ENCODE assay signal across 8 cellular contexts in the genomic region with DNA sequence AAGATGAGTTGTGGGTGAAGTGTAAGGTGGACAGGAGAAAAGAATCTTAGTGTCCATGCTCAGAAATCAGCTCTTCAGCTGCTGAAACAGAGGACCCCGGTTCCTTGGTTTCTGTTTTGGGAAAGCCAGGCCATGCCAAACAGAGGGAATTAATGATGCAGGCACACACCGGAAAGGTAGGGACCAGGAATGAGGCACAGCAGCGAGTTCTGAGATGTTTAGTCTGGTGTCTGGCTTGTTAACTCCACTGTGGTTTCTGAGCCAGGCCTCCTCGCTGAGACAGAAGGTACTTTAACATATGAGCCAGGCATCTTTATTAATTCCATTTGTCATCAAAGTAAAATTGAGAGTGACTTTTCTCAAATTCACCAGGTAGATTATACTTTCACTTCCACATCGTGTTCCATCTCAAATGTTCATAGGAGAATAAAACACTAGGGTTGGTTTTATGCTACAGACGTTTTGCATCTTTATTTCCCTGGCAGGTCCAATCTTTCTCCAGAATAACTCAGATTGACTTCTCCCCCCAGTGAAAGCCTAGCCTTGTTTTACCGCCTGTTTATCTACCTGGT. TPM values are rescaled to one million over a fixed set of nuclear protein-coding genes. Genes with fewer than 3 reads are reported as not detected.
DNase-seq lines count a peak whose midpoint lies in the region; ATAC-seq and TF ChIP-seq lines count a peak whose summit lies in the region.

No MANE protein-coding gene starts in this region.

- no peaks in the 10 kb centered on the region for H3F3A ChIP-seq in Loucy (ENCODE audit: low read depth)

- H3K9me2 ChIP-seq in Loucy (replicated peaks; ENCODE audit: low read depth, low read length): no peaks in the 10 kb centered on the region

- H3K4me3 Mint-ChIP-seq in activated naive CD8-positive, alpha-beta T cell treated with anti-CD3 and anti-CD28 coated beads, Interleukin-2, amount 50 U/mL, for 24 hours: peak overlapping the region; percentile 90
- peak overlapping the region; percentile 87 for H3K4me3 Mint-ChIP-seq in mesothelial cell of epicardium

- peak overlapping the region; percentile 75 for H3K9ac ChIP-seq in Loucy (ENCODE audit: low read depth, low read length, poor library complexity, severe bottlenecking)

- H3K4me1 Mint-ChIP-seq in activated naive CD8-positive, alpha-beta T cell treated with anti-CD3 and anti-CD28 coated beads, Interleukin-2, amount 50 U/mL, for 24 hours: peaks cover 64% of the 10 kb centered on the region
- H3K4me1 Mint-ChIP-seq in mesothelial cell of epicardium: peaks cover 21% of the 10 kb centered on the region

- H3K27ac ChIP-seq in AG04450 (ENCODE audit: low read depth, low read length) (peak overlapping the region; percentile 66), temporal lobe (ENCODE audit: low read depth, low read length) (peak overlapping the region; percentile 86)

- H3K4me3 ChIP-seq in AG04450 (ENCODE audit: low read depth, low read length) (peak overlapping the region; percentile 80), Loucy (ENCODE audit: low read length, poor library complexity, severe bottlenecking) (peak overlapping the region; percentile 73)

- H3K27me3 Mint-ChIP-seq in activated naive CD8-positive, alpha-beta T cell treated with anti-CD3 and anti-CD28 coated beads, Interleukin-2, amount 50 U/mL, for 24 hours: no peaks in the 10 kb centered on the region
- no peaks in the 10 kb centered on the region for H3K27me3 Mint-ChIP-seq in mesothelial cell of epicardium (ENCODE audit: low read depth)

- peaks cover 12% of the 10 kb centered on the region; the same call in 1 of the 2 replicates for H3K36me3 ChIP-seq in Loucy (ENCODE audit: insufficient read depth, low read length)

- POLR2A ChIA-PET in AG04450 (lab: Yijun Ruan, JAX): interaction anchor here (1.2 to 1.9 kb wide), 4 partner anchors 10 to 142 kb away, joined by 3 to 8 read pairs (median 5); no protein-coding TSS in a partner anchor

- H3K27me3 ChIP-seq in AG04450 (ENCODE audit: control insufficient read depth, insufficient read depth, low read length): no peaks in the 10 kb centered on the region
- no peaks in the 10 kb centered on the region for H3K27me3 ChIP-seq in Loucy (ENCODE audit: insufficient read depth, low read length, poor library complexity, severe bottlenecking)

- H3K4me2 ChIP-seq in Loucy (ENCODE audit: low read depth, low read length, poor library complexity, severe bottlenecking): peak overlapping the region; percentile 84

- DNase-seq in AG04450 (ENCODE audit: low read depth, low spot score) (no peak), mesothelial cell of epicardium (ENCODE audit: low spot score in 2 of 2, unreplicated experiment in 2 of 2) (no peak), SIG-M5 (lab: John Stamatoyannopoulos, UW) (no peak)
- DNase-seq in activated naive CD8-positive, alpha-beta T cell treated with anti-CD3 and anti-CD28 coated beads, Interleukin-2, amount 50 U/mL, for 24 hours: peak; percentile 39

- peak; percentile 53 for ATAC-seq in activated naive CD8-positive, alpha-beta T cell treated with anti-CD3 and anti-CD28 coated beads, Interleukin-2, amount 50 U/mL, for 24 hours
- ATAC-seq in GM18519 (IDR thresholded peaks at IDR 0.05; ENCODE audit: low FRiP score, unreplicated experiment): no peak
- ATAC-seq in HG03460 (IDR thresholded peaks at IDR 0.05; ENCODE audit: unreplicated experiment): no peak

- H3K9me3 ChIP-seq in AG04450 (ENCODE audit: control insufficient read depth, insufficient read depth, low read length): no peaks in the 10 kb centered on the region
- H3K9me3 ChIP-seq in Loucy (ENCODE audit: insufficient read depth, low read depth, low read length): no peaks in the 10 kb centered on the region

- CTCF ChIA-PET in AG04450 (lab: Charles Lee): interaction anchor here (0.8 to 5.8 kb wide), 10 partner anchors 10 to 360 kb away, joined by 3 to 29 read pairs (median 4); no protein-coding TSS in a partner anchor

- TF ChIP-seq CTCF in AG04450 (IDR thresholded peaks at IDR 0.05; ENCODE audit: low read depth, low read length) (no peak), Loucy (conservative IDR thresholded peaks at IDR 0.05; ENCODE audit: low read length) (no peak), mesothelial cell of epicardium (IDR thresholded peaks at IDR 0.05; ENCODE audit: unreplicated experiment) (no peak)

- H4K20me1 ChIP-seq in Loucy (ENCODE audit: insufficient read depth, low read length, poor library complexity, severe bottlenecking): peaks cover 13% of the 10 kb centered on the region

- H3K4me1 ChIP-seq in Loucy (ENCODE audit: insufficient read depth, low read length, poor library complexity, severe bottlenecking): peaks cover 63% of the 10 kb centered on the region

- no peak overlapping the region for H2AFZ ChIP-seq in Loucy (ENCODE audit: low read length)

- H3K9me3 Mint-ChIP-seq in activated naive CD8-positive, alpha-beta T cell treated with anti-CD3 and anti-CD28 coated beads, Interleukin-2, amount 50 U/mL, for 24 hours: no peaks in the 10 kb centered on the region
- no peaks in the 10 kb centered on the region for H3K9me3 Mint-ChIP-seq in mesothelial cell of epicardium

- H3K79me2 ChIP-seq in Loucy (ENCODE audit: insufficient read depth, low read length): peaks cover 89% of the 10 kb centered on the region

- peaks cover 23% of the 10 kb centered on the region for H3K36me3 Mint-ChIP-seq in activated naive CD8-positive, alpha-beta T cell treated with anti-CD3 and anti-CD28 coated beads, Interleukin-2, amount 50 U/mL, for 24 hours (ENCODE audit: low read depth)
- peaks cover 5% of the 10 kb centered on the region for H3K36me3 Mint-ChIP-seq in mesothelial cell of epicardium

- peak overlapping the region; percentile 91 for H3K27ac Mint-ChIP-seq in activated naive CD8-positive, alpha-beta T cell treated with anti-CD3 and anti-CD28 coated beads, Interleukin-2, amount 50 U/mL, for 24 hours
- H3K27ac Mint-ChIP-seq in mesothelial cell of epicardium: no peak overlapping the region

RNA-seq across cellular contexts. Expression of a gene that starts 23.5 kb away (rescaled TPM):
- 41.1 and 48.7 TPM in 2 replicates for polyA plus RNA-seq in AG04450 (2011; rRNA removed)
- 49.3 and 51.0 TPM in 2 replicates for polyA minus RNA-seq in AG04450 (2011; rRNA and poly(A)+ RNA removed)
- total RNA-seq in mesothelial cell of epicardium (18.1 to 22.6 TPM (median 21.5 TPM) in 3 replicates), temporal lobe (23.8 TPM)
